1 cellular context compared by ENCODE assay signal in the genomic region with DNA sequence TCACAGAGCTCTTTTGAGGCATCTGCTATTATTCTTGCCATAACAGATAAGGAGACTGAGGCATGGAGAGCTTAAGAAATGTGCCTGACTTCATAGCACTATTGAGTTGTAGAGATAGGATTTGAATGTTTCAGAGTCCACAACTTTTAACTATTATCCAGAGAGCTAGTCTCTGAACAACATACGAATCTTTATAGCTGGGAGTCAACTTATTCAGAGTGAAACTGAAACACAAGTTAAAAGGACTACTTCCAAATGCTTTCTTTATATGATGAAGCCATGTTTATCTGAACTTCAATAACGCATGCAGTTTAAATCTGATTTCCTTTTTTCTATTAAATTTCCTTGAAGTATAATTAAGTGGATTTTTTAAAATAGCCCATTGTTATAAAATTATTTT.
TF ChIP-seq lines count a peak whose summit lies in the region.

No MANE protein-coding gene starts in this region.

TF ChIP-seq in GM12878, 131 proteins besides CTCF, POLR2A, EP300 and RAD21:
- TF ChIP-seq ZBTB11 (CRISPR knock-in tag; IDR thresholded peaks at IDR 0.05) (no peak), JUNB (IDR thresholded peaks at IDR 0.05) (peak; percentile 55), EGR1 (IDR thresholded peaks at IDR 0.05; ENCODE audit: borderline replicate concordance in 1 of 2, low read depth in 2 of 2, low read length in 2 of 2) (no peak), ZSCAN29 (IDR thresholded peaks at IDR 0.05) (no peak)
TF ChIP-seq in GM12878: peak in this region for 1.
